In genomic region chr5:179815491-179816249, GRCh38 we compare ENCODE assay signal across 1 cellular context.
TF ChIP-seq lines count a peak whose summit lies in the region.

No MANE protein-coding gene starts in this region.

TF ChIP-seq in H1, 55 proteins besides CTCF, POLR2A, EP300 and RAD21:
- no peak for TF ChIP-seq POU5F1 (IDR thresholded peaks at IDR 0.05; ENCODE audit: low read depth, low read length)
- TF ChIP-seq SP2 (IDR thresholded peaks at IDR 0.05; ENCODE audit: low read length): no peak
- TF ChIP-seq CEBPB (IDR thresholded peaks at IDR 0.05; ENCODE audit: low read depth, low read length): no peak
- no peak for TF ChIP-seq CBX5 (IDR thresholded peaks at IDR 0.05; ENCODE audit: low read depth, low read length)
